8 cellular contexts compared by ENCODE assay signal in genomic region chr3:124995460-124995994, GRCh38.
DNase-seq lines count a peak whose midpoint lies in the region; ATAC-seq, FAIRE-seq and TF ChIP-seq lines count a peak whose summit lies in the region.

No MANE protein-coding gene starts in this region.

- peaks cover 20% of the 10 kb centered on the region for H3K4me1 Mint-ChIP-seq in endothelial cell (ENCODE audit: unreplicated experiment)

- H3K9me3 Mint-ChIP-seq in endothelial cell (ENCODE audit: unreplicated experiment), result no peaks in the 10 kb centered on the region

- TF ChIP-seq CTCF in endothelial cell (IDR thresholded peaks at IDR 0.05; ENCODE audit: unreplicated experiment), result peak; percentile 15

- no peak for TF ChIP-seq POLR2A in GM12891 (IDR thresholded peaks at IDR 0.05; ENCODE audit: low read depth, low read length)

- no peak overlapping the region for H3K4me3 Mint-ChIP-seq in endothelial cell (ENCODE audit: unreplicated experiment)

- peak; percentile 43 for DNase-seq in AG08396 (ENCODE audit: low spot score)
- peak; percentile 52 for DNase-seq in GM12891 (ENCODE audit: insufficient read length, low spot score)
- DNase-seq in NCI-H2196 treated with DMSO at 0.1 percent for 48 hours (lab: John Stamatoyannopoulos, UW; ENCODE audit: unreplicated experiment), result peak; percentile 22
- peak; percentile 76 for DNase-seq in activated CD8-positive, alpha-beta memory T cell treated with anti-CD3 and anti-CD28 coated beads for 24 hours
- peak; percentile 62 for DNase-seq in endothelial cell (ENCODE audit: low spot score)
- DNase-seq in midbrain (lab: John Stamatoyannopoulos, UW), result peak; percentile 81
- peak; percentile 29 for DNase-seq in stimulated activated naive CD8-positive, alpha-beta T cell treated with anti-CD3 and anti-CD28 coated beads, Interleukin-15, Interleukin-2, amounts not matched to agents 100 U/mL and 50 U/mL, for 24 hours
- DNase-seq in NCI-H2107 treated with DMSO at 0.1 percent for 48 hours (lab: John Stamatoyannopoulos, UW; ENCODE audit: unreplicated experiment), result no peak

- peak; percentile 90 for FAIRE-seq in GM12891 (lab: Jason Lieb, UNC)

- peaks cover 18% of the 10 kb centered on the region for H3K36me3 Mint-ChIP-seq in endothelial cell (ENCODE audit: low read depth, unreplicated experiment)

- no peak for ATAC-seq in stimulated activated naive CD8-positive, alpha-beta T cell treated with anti-CD3 and anti-CD28 coated beads, Interleukin-15, Interleukin-2, amounts not matched to agents 100 U/mL and 50 U/mL, for 24 hours

- H3K27ac Mint-ChIP-seq in endothelial cell (ENCODE audit: unreplicated experiment), result no peak overlapping the region

- peaks cover 3% of the 10 kb centered on the region for H3K27me3 Mint-ChIP-seq in endothelial cell (ENCODE audit: unreplicated experiment)

TF ChIP-seq in GM12891, 5 proteins besides CTCF, POLR2A, EP300 and RAD21:
- TF ChIP-seq TAF1 (IDR thresholded peaks at IDR 0.05; ENCODE audit: low read depth, low read length), result no peak
- no peak for TF ChIP-seq POU2F2 (IDR thresholded peaks at IDR 0.05; ENCODE audit: low read depth, low read length)
- TF ChIP-seq SPI1 (IDR thresholded peaks at IDR 0.05; ENCODE audit: low read depth, low read length), result peak; percentile 46; the same call in 1 of the 2 replicates
TF ChIP-seq in GM12891: peak in this region for 1.
